Comparison of ENCODE assay signal across 2 cellular contexts in the genomic region with DNA sequence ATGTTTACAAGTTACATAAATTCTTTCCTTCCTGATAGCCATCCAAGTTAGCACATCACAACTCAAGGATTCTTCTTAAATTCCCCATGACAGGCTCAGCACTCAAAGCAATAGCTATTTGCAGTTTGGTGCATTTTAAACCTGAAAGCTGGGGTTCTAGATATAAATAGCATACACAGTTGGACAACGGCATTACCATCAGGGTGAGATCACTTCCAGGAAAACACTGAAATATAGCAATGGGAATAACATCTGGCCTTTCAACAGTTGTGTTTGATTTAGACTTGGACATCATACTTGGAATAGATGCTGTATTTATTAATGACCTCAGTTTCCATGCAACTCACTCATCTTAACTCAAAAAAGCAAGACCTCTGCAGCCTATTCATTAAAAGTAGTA.
TF ChIP-seq lines count a peak whose summit lies in the region.

No MANE protein-coding gene starts in this region.

TF ChIP-seq in A549, 52 proteins besides CTCF, POLR2A, EP300 and RAD21:
- no peak for TF ChIP-seq CHD2 (IDR thresholded peaks at IDR 0.05; ENCODE audit: low read length, partially characterized antibody)
- TF ChIP-seq EHF (CRISPR knock-in tag; IDR thresholded peaks at IDR 0.05), result no peak
- TF ChIP-seq FOSL2 (IDR thresholded peaks at IDR 0.05), result no peak
- no peak for TF ChIP-seq FOSL2 (CRISPR knock-in tag; IDR thresholded peaks at IDR 0.05)
- no peak for TF ChIP-seq ZNF302 (CRISPR knock-in tag; IDR thresholded peaks at IDR 0.05)
- no peak for TF ChIP-seq CBX8 (IDR thresholded peaks at IDR 0.05)
- TF ChIP-seq NFE2L2 (conservative IDR thresholded peaks at IDR 0.05; ENCODE audit: low read length), result no peak
- TF ChIP-seq ZSCAN20 (CRISPR knock-in tag; IDR thresholded peaks at IDR 0.05), result no peak
- no peak for TF ChIP-seq SMC3 (IDR thresholded peaks at IDR 0.05)
- no peak for TF ChIP-seq RNF2 (IDR thresholded peaks at IDR 0.05; ENCODE audit: borderline replicate concordance, low read depth)
- no peak for TF ChIP-seq NPAS2 (CRISPR knock-in tag; IDR thresholded peaks at IDR 0.05; ENCODE audit: borderline replicate concordance)
- TF ChIP-seq HDAC2 (IDR thresholded peaks at IDR 0.05), result no peak
- no peak for TF ChIP-seq BHLHE40 (IDR thresholded peaks at IDR 0.05; ENCODE audit: low read depth, low read length)
- TF ChIP-seq FOSB (CRISPR knock-in tag; IDR thresholded peaks at IDR 0.05), result no peak
- TF ChIP-seq MAFK (IDR thresholded peaks at IDR 0.05; ENCODE audit: partially characterized antibody), result no peak

TF ChIP-seq in H1, 55 proteins besides CTCF, POLR2A, EP300 and RAD21:
- TF ChIP-seq GABPA (IDR thresholded peaks at IDR 0.05; ENCODE audit: borderline replicate concordance, insufficient read depth, low read length) (no peak), CBX5 (IDR thresholded peaks at IDR 0.05; ENCODE audit: low read depth, low read length) (no peak), SIRT6 (IDR thresholded peaks at IDR 0.05; ENCODE audit: low read length) (no peak), FOSL1 (IDR thresholded peaks at IDR 0.05; ENCODE audit: insufficient read depth, low read depth, low read length) (no peak), HDAC6 (IDR thresholded peaks at IDR 0.05; ENCODE audit: low read depth, low read length) (no peak), KDM1A (IDR thresholded peaks at IDR 0.05; ENCODE audit: borderline replicate concordance, low read length) (no peak), SAP30 (IDR thresholded peaks at IDR 0.05; ENCODE audit: insufficient read depth, insufficient replicate concordance, low read length) (no peak), YY1 (IDR thresholded peaks at IDR 0.05; ENCODE audit: low read depth, low read length) (no peak), SP1 (IDR thresholded peaks at IDR 0.05; ENCODE audit: low read depth, low read length) (no peak), TEAD4 (IDR thresholded peaks at IDR 0.05; ENCODE audit: low read depth, low read length) (no peak), CHD1 (IDR thresholded peaks at IDR 0.05; ENCODE audit: low read depth, low read length) (no peak), KDM5A (IDR thresholded peaks at IDR 0.05; ENCODE audit: low read length) (no peak), CREB1 (IDR thresholded peaks at IDR 0.05) (no peak), POU5F1 (IDR thresholded peaks at IDR 0.05; ENCODE audit: low read depth, low read length) (no peak), HDAC2 (IDR thresholded peaks at IDR 0.05; ENCODE audit: borderline replicate concordance in 1 of 2, low read depth in 2 of 2, low read length in 2 of 2) (no peak)
- TF ChIP-seq, protein P1, sequence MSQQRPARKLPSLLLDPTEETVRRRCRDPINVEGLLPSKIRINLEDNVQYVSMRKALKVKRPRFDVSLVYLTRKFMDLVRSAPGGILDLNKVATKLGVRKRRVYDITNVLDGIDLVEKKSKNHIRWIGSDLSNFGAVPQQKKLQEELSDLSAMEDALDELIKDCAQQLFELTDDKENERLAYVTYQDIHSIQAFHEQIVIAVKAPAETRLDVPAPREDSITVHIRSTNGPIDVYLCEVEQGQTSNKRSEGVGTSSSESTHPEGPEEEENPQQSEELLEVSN (IDR thresholded peaks at IDR 0.05), result no peak
- TF ChIP-seq, protein P2, sequence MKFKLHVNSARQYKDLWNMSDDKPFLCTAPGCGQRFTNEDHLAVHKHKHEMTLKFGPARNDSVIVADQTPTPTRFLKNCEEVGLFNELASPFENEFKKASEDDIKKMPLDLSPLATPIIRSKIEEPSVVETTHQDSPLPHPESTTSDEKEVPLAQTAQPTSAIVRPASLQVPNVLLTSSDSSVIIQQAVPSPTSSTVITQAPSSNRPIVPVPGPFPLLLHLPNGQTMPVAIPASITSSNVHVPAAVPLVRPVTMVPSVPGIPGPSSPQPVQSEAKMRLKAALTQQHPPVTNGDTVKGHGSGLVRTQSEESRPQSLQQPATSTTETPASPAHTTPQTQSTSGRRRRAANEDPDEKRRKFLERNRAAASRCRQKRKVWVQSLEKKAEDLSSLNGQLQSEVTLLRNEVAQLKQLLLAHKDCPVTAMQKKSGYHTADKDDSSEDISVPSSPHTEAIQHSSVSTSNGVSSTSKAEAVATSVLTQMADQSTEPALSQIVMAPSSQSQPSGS (IDR thresholded peaks at IDR 0.05; ENCODE audit: low read length), result no peak
- TF ChIP-seq, protein P3, sequence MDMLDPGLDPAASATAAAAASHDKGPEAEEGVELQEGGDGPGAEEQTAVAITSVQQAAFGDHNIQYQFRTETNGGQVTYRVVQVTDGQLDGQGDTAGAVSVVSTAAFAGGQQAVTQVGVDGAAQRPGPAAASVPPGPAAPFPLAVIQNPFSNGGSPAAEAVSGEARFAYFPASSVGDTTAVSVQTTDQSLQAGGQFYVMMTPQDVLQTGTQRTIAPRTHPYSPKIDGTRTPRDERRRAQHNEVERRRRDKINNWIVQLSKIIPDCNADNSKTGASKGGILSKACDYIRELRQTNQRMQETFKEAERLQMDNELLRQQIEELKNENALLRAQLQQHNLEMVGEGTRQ (IDR thresholded peaks at IDR 0.05; ENCODE audit: low read length), result no peak
- TF ChIP-seq, protein P4, sequence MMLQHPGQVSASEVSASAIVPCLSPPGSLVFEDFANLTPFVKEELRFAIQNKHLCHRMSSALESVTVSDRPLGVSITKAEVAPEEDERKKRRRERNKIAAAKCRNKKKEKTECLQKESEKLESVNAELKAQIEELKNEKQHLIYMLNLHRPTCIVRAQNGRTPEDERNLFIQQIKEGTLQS (IDR thresholded peaks at IDR 0.05; ENCODE audit: insufficient read depth, low read depth, low read length), result no peak
